22 cellular contexts compared by ENCODE assay signal in genomic region chr9:122053546-122053945, GRCh38. TPM values are rescaled to one million over a fixed set of nuclear protein-coding genes. Genes with fewer than 3 reads are reported as not detected.
DNase-seq lines count a peak whose midpoint lies in the region; ATAC-seq, FAIRE-seq and TF ChIP-seq lines count a peak whose summit lies in the region.
"Had no signal": no experiment of that assay in that cellular context is flagged by ENCODE, and none has a peak within 500 bp of the region (broad histone marks: within the 10 kb centered on the region; RNA-seq: fewer than 3 reads in every experiment).

No MANE protein-coding gene starts in this region.

- no peak overlapping the region for H3K27ac Mint-ChIP-seq in astrocyte (ENCODE audit: unreplicated experiment)
- H3K27ac Mint-ChIP-seq in activated CD8-positive, alpha-beta T cell treated with anti-CD3 and anti-CD28 coated beads for 36 hours: no peak overlapping the region
- H3K27ac Mint-ChIP-seq: activated CD4-positive, alpha-beta T cell treated with anti-CD3 and anti-CD28 coated beads, Interleukin-2, amount 10 ng/mL, durations not matched to agents 7 days and 5 days; activated naive CD4-positive, alpha-beta T cell treated with anti-CD3 and anti-CD28 coated beads, Interleukin-2, amount 50 U/mL, for 24 hours; activated T-helper 1 cell treated with anti-CD3 and anti-CD28 coated beads, Interleukin-12 subunit alpha, Interleukin-12 subunit beta, Interleukin-2, Interleukin-4 antibody, amounts not matched to agents 30 ng/mL and 10 ng/mL and 1 ng/mL, durations not matched to agents 14 hours and 24 hours and 36 hours; mesothelial cell of epicardium had no signal

- ATAC-seq in left colon (peak; percentile 96), GM19324 (IDR thresholded peaks at IDR 0.05; ENCODE audit: low FRiP score, unreplicated experiment) (no peak)
- no peak for ATAC-seq in activated CD8-positive, alpha-beta T cell treated with anti-CD3 and anti-CD28 coated beads for 36 hours
- ATAC-seq: natural killer cell had no signal

- H3K9me3 ChIP-seq in A673 (ENCODE audit: low read depth, low read length, poor library complexity, severe bottlenecking): no peaks in the 10 kb centered on the region
- no peaks in the 10 kb centered on the region for H3K9me3 ChIP-seq in GM23248 (ENCODE audit: low read depth)
- H3K9me3 ChIP-seq in astrocyte (ENCODE audit: insufficient read depth, low read depth, low read length): no peaks in the 10 kb centered on the region
- H3K9me3 ChIP-seq: ascending aorta, uterus had no signal

- H3K27me3 Mint-ChIP-seq in astrocyte (ENCODE audit: low read depth, unreplicated experiment): no peaks in the 10 kb centered on the region
- H3K27me3 Mint-ChIP-seq in activated CD8-positive, alpha-beta T cell treated with anti-CD3 and anti-CD28 coated beads for 36 hours: no peaks in the 10 kb centered on the region
- H3K27me3 Mint-ChIP-seq: activated CD4-positive, alpha-beta T cell treated with anti-CD3 and anti-CD28 coated beads, Interleukin-2, amount 10 ng/mL, durations not matched to agents 7 days and 5 days; activated naive CD4-positive, alpha-beta T cell treated with anti-CD3 and anti-CD28 coated beads, Interleukin-2, amount 50 U/mL, for 24 hours had no signal

- H3K4me3 Mint-ChIP-seq in astrocyte (ENCODE audit: unreplicated experiment): no peak overlapping the region
- H3K4me3 Mint-ChIP-seq in activated CD8-positive, alpha-beta T cell treated with anti-CD3 and anti-CD28 coated beads for 36 hours: no peak overlapping the region
- H3K4me3 Mint-ChIP-seq: activated CD4-positive, alpha-beta T cell treated with anti-CD3 and anti-CD28 coated beads, Interleukin-2, amount 10 ng/mL, durations not matched to agents 7 days and 5 days; activated naive CD4-positive, alpha-beta T cell treated with anti-CD3 and anti-CD28 coated beads, Interleukin-2, amount 50 U/mL, for 24 hours; activated T-helper 1 cell treated with anti-CD3 and anti-CD28 coated beads, Interleukin-12 subunit alpha, Interleukin-12 subunit beta, Interleukin-2, Interleukin-4 antibody, amounts not matched to agents 30 ng/mL and 10 ng/mL and 1 ng/mL, durations not matched to agents 14 hours and 24 hours and 36 hours; mesothelial cell of epicardium; natural killer cell had no signal

- H3F3A ChIP-seq in GM23248 (ENCODE audit: insufficient read depth): peaks cover 16% of the 10 kb centered on the region

- no peaks in the 10 kb centered on the region for H3K36me3 ChIP-seq in A673 (ENCODE audit: insufficient read depth, low read length, poor library complexity, severe bottlenecking)
- no peaks in the 10 kb centered on the region for H3K36me3 ChIP-seq in GM23248 (ENCODE audit: low read depth)
- no peaks in the 10 kb centered on the region for H3K36me3 ChIP-seq in astrocyte (ENCODE audit: insufficient read depth, low read length)
- H3K36me3 ChIP-seq: ascending aorta, uterus had no signal

- TF ChIP-seq CTCF in A673 (conservative IDR thresholded peaks at IDR 0.05; ENCODE audit: low read depth, low read length) (no peak), astrocyte (IDR thresholded peaks at IDR 0.05; ENCODE audit: insufficient read depth, low read depth, low read length) (no peak)
- TF ChIP-seq CTCF in activated CD8-positive, alpha-beta T cell treated with anti-CD3 and anti-CD28 coated beads for 36 hours (IDR thresholded peaks at IDR 0.05): no peak

- 21 to 25% methylated on average over 12 of the region's 12 CpGs for WGBS in GM23248 (ENCODE audit: low coverage in 1 of 2, low lambda C conversion rate in 2 of 2, missing lambda C conversion rate in 2 of 2), 2 experiments

- no peak for FAIRE-seq in astrocyte (lab: Jason Lieb, UNC)
- FAIRE-seq: GM12892 had no signal

- CTCF ChIA-PET in A673 (lab: Charles Lee): no interaction called here
- CTCF ChIA-PET in activated CD8-positive, alpha-beta T cell treated with anti-CD3 and anti-CD28 coated beads for 36 hours (lab: Charles Lee): no interaction called here

- in situ Hi-C loops in GM23248 (cut with MboI): no loop called here

- H2AFZ ChIP-seq in GM23248 (peak overlapping the region; percentile 18; the same call in 1 of the 2 replicates), astrocyte (ENCODE audit: low read depth, low read length) (no peak overlapping the region)

- intact Hi-C loops in A673 (cut with micrococcal nuclease; ENCODE audit: unreplicated experiment): no loop called here
- intact Hi-C loops in left colon (cut with DNase I, micrococcal nuclease): no loop called here
- intact Hi-C loops in activated CD8-positive, alpha-beta T cell treated with anti-CD3 and anti-CD28 coated beads for 36 hours (cut with micrococcal nuclease): no loop called here

- BruUV-seq in A673 (replicated peaks; lab: Mats Ljungman, UMichigan): no TSS peak

- H3K4me1 ChIP-seq in A673 (ENCODE audit: insufficient read depth, low read length, poor library complexity, severe bottlenecking): peaks cover 12% of the 10 kb centered on the region
- H3K4me1 ChIP-seq in GM23248 (ENCODE audit: insufficient read depth): peaks cover 50% of the 10 kb centered on the region
- H3K4me1 ChIP-seq in astrocyte (ENCODE audit: insufficient read depth, low read length): peaks cover 20% of the 10 kb centered on the region
- H3K4me1 ChIP-seq: uterus had no signal

- peaks cover 26% of the 10 kb centered on the region for H3K79me2 ChIP-seq in GM23248 (ENCODE audit: insufficient read depth)
- peaks cover 3% of the 10 kb centered on the region for H3K79me2 ChIP-seq in astrocyte (ENCODE audit: insufficient read depth, low read length)

- H3K36me3 Mint-ChIP-seq in astrocyte (ENCODE audit: low read depth, unreplicated experiment): peaks cover 5% of the 10 kb centered on the region
- H3K36me3 Mint-ChIP-seq in activated CD8-positive, alpha-beta T cell treated with anti-CD3 and anti-CD28 coated beads for 36 hours (ENCODE audit: low read depth): peaks cover 4% of the 10 kb centered on the region
- H3K36me3 Mint-ChIP-seq: mesothelial cell of epicardium, natural killer cell had no signal

- no peaks in the 10 kb centered on the region for H4K20me1 ChIP-seq in GM23248 (ENCODE audit: insufficient read depth)
- peaks cover 38% of the 10 kb centered on the region for H4K20me1 ChIP-seq in astrocyte (ENCODE audit: insufficient read depth, low read length)

- H3K4me2 ChIP-seq in GM23248 (ENCODE audit: unreplicated experiment): peak overlapping the region; percentile 78
- H3K4me2 ChIP-seq in astrocyte (ENCODE audit: low read length): peak overlapping the region; percentile 75
- H3K4me2 ChIP-seq: smooth muscle cell had no signal

- H3K9ac ChIP-seq in GM23248 (peak overlapping the region; percentile 67), astrocyte (ENCODE audit: low read length) (no peak overlapping the region)

- no peaks in the 10 kb centered on the region for H3K27me3 ChIP-seq in A673 (replicated peaks; ENCODE audit: insufficient read depth, low read depth, low read length, poor library complexity)
- no peaks in the 10 kb centered on the region for H3K27me3 ChIP-seq in GM23248 (replicated peaks; ENCODE audit: insufficient read depth)
- no peaks in the 10 kb centered on the region for H3K27me3 ChIP-seq in astrocyte (ENCODE audit: insufficient read depth, low read length)
- H3K27me3 ChIP-seq: ascending aorta, uterus had no signal

- peaks cover 15% of the 10 kb centered on the region for H3K4me1 Mint-ChIP-seq in astrocyte (ENCODE audit: low read depth, unreplicated experiment)
- peaks cover 21% of the 10 kb centered on the region for H3K4me1 Mint-ChIP-seq in activated CD8-positive, alpha-beta T cell treated with anti-CD3 and anti-CD28 coated beads for 36 hours (ENCODE audit: low read depth)
- H3K4me1 Mint-ChIP-seq: mesothelial cell of epicardium had no signal

- H3K27ac ChIP-seq in A673 (ENCODE audit: low read depth, low read length, poor library complexity, severe bottlenecking) (no peak overlapping the region), GM23248 (peak overlapping the region; percentile 93), astrocyte (ENCODE audit: low read depth, low read length) (peak overlapping the region; percentile 28)
- H3K27ac ChIP-seq: ascending aorta, C4-2B, uterus, VCaP had no signal

- H3K4me3 ChIP-seq in A673 (ENCODE audit: low read depth, low read length, poor library complexity, severe bottlenecking): no peak overlapping the region
- peak overlapping the region; percentile 53 for H3K4me3 ChIP-seq in GM23248
- no peak overlapping the region for H3K4me3 ChIP-seq in astrocyte (ENCODE audit: insufficient read depth, low read depth, low read length)
- H3K4me3 ChIP-seq: ascending aorta, smooth muscle cell, uterus had no signal

- H3K9me3 Mint-ChIP-seq in astrocyte (ENCODE audit: unreplicated experiment): no peaks in the 10 kb centered on the region
- no peaks in the 10 kb centered on the region for H3K9me3 Mint-ChIP-seq in activated CD8-positive, alpha-beta T cell treated with anti-CD3 and anti-CD28 coated beads for 36 hours
- H3K9me3 Mint-ChIP-seq: activated CD4-positive, alpha-beta T cell treated with anti-CD3 and anti-CD28 coated beads, Interleukin-2, amount 10 ng/mL, durations not matched to agents 7 days and 5 days; activated naive CD4-positive, alpha-beta T cell treated with anti-CD3 and anti-CD28 coated beads, Interleukin-2, amount 50 U/mL, for 24 hours; activated T-helper 1 cell treated with anti-CD3 and anti-CD28 coated beads, Interleukin-12 subunit alpha, Interleukin-12 subunit beta, Interleukin-2, Interleukin-4 antibody, amounts not matched to agents 30 ng/mL and 10 ng/mL and 1 ng/mL, durations not matched to agents 14 hours and 24 hours and 36 hours; mesothelial cell of epicardium; natural killer cell had no signal

- DNase-seq in A673 (ENCODE audit: low spot score) (peak; percentile 36), GM23248 (no peak), astrocyte (ENCODE audit: low read depth) (no peak), left colon (peak in 1 of 2 donors; percentile 21), NCI-H2029 treated with DMSO at 0.1 percent for 48 hours (lab: John Stamatoyannopoulos, UW) (no peak)
- DNase-seq in activated CD8-positive, alpha-beta T cell treated with anti-CD3 and anti-CD28 coated beads for 36 hours: no peak
- no peak for DNase-seq in activated CD4-positive, alpha-beta T cell treated with anti-CD3 and anti-CD28 coated beads for 1 hour
- DNase-seq: activated CD4-positive, alpha-beta T cell treated with anti-CD3 and anti-CD28 coated beads, Interleukin-2, amount 10 ng/mL, durations not matched to agents 7 days and 5 days; IMR-90; natural killer cell; NCI-H1092; stimulated activated CD4-positive, alpha-beta T cell treated with anti-CD3 and anti-CD28 coated beads, Interleukin-2, amount 100 ng/mL, for 24 hours; uterus had no signal

- POLR2A ChIA-PET in A673 (lab: Charles Lee; ENCODE audit: low non-redundant PET): no interaction called here
- POLR2A ChIA-PET in activated CD8-positive, alpha-beta T cell treated with anti-CD3 and anti-CD28 coated beads for 36 hours (lab: Charles Lee): no interaction called here

- no peaks in the 10 kb centered on the region for H3K9me2 ChIP-seq in GM23248 (ENCODE audit: insufficient read depth)

RNA-seq across cellular contexts. Expression of gene TTLL11, which starts 39.6 kb away (rescaled TPM):
- total RNA-seq in A673 (2021) (3.0 and 5.4 TPM in 2 replicates), astrocyte (6.6 and 6.9 TPM in 2 replicates), left colon (1 to 10 TPM; 5.9 to 6.6 TPM)
- 6.3 and 6.4 TPM in 2 replicates for total RNA-seq in GM23248 (2014; rRNA removed; shearing (Covaris generic))
- polyA plus RNA-seq in GM23248 (2016; fragmentation: Nextera tagmentation; extraction: Ambion mirVana): 5.0 and 5.1 TPM in 2 replicates
- total RNA-seq in activated CD8-positive, alpha-beta T cell treated with anti-CD3 and anti-CD28 coated beads for 36 hours: 1 to 10 TPM in 1 of 2 experiments, under 1 TPM in 1; 0.56 to 1.4 TPM
